2 cellular contexts compared by ENCODE assay signal in genomic region chr3:40211579-40211978, GRCh38.
TF ChIP-seq lines count a peak whose summit lies in the region.

No MANE protein-coding gene starts in this region.

TF ChIP-seq in SK-N-SH, 30 proteins besides CTCF, POLR2A, EP300 and RAD21:
- TF ChIP-seq TEAD4 (IDR thresholded peaks at IDR 0.05; ENCODE audit: borderline replicate concordance, insufficient read depth) (no peak), FOSL2 (IDR thresholded peaks at IDR 0.05; ENCODE audit: borderline replicate concordance, low read depth) (0 out of 2 replicates have a peak, but pooled peaks have one; percentile 20)

TF ChIP-seq in H1, 55 proteins besides CTCF, POLR2A, EP300 and RAD21:
- TF ChIP-seq USF2 (IDR thresholded peaks at IDR 0.05; ENCODE audit: low read length) (no peak), EZH2 (IDR thresholded peaks at IDR 0.05; ENCODE audit: low read depth, low read length, severe bottlenecking) (no peak), TAF7 (optimal IDR thresholded peaks at IDR 0.05; ENCODE audit: borderline replicate concordance, low read depth, low read length) (no peak), CBX5 (IDR thresholded peaks at IDR 0.05; ENCODE audit: low read depth, low read length) (no peak), BCL11A (IDR thresholded peaks at IDR 0.05; ENCODE audit: low read depth in 2 of 2, low read length in 2 of 2) (no peak), NRF1 (IDR thresholded peaks at IDR 0.05; ENCODE audit: low read depth, low read length) (no peak), RNF2 (IDR thresholded peaks at IDR 0.05; ENCODE audit: borderline replicate concordance, low read depth, low read length, missing control alignments, poor library complexity, severe bottlenecking) (no peak), RBBP5 (IDR thresholded peaks at IDR 0.05; ENCODE audit: borderline replicate concordance, low read depth, low read length) (no peak), CHD7 (IDR thresholded peaks at IDR 0.05; ENCODE audit: insufficient replicate concordance, low read length) (no peak), TAF1 (IDR thresholded peaks at IDR 0.05; ENCODE audit: low read depth, low read length) (no peak), HDAC6 (IDR thresholded peaks at IDR 0.05; ENCODE audit: low read depth, low read length) (no peak), BACH1 (IDR thresholded peaks at IDR 0.05; ENCODE audit: low read length) (no peak), CHD2 (IDR thresholded peaks at IDR 0.05; ENCODE audit: low read length) (no peak), GABPA (IDR thresholded peaks at IDR 0.05; ENCODE audit: borderline replicate concordance, insufficient read depth, low read length) (no peak), SUZ12 (IDR thresholded peaks at IDR 0.05; ENCODE audit: low read length) (no peak), TEAD4 (IDR thresholded peaks at IDR 0.05; ENCODE audit: low read depth, low read length) (no peak), KDM4A (IDR thresholded peaks at IDR 0.05; ENCODE audit: low read depth, low read length, severe bottlenecking) (no peak), MAFK (IDR thresholded peaks at IDR 0.05; ENCODE audit: low read depth, low read length) (no peak)
- TF ChIP-seq, protein P1, sequence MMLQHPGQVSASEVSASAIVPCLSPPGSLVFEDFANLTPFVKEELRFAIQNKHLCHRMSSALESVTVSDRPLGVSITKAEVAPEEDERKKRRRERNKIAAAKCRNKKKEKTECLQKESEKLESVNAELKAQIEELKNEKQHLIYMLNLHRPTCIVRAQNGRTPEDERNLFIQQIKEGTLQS (IDR thresholded peaks at IDR 0.05; ENCODE audit: insufficient read depth, low read depth, low read length), result no peak
